17 cellular contexts compared by ENCODE assay signal in the genomic region with DNA sequence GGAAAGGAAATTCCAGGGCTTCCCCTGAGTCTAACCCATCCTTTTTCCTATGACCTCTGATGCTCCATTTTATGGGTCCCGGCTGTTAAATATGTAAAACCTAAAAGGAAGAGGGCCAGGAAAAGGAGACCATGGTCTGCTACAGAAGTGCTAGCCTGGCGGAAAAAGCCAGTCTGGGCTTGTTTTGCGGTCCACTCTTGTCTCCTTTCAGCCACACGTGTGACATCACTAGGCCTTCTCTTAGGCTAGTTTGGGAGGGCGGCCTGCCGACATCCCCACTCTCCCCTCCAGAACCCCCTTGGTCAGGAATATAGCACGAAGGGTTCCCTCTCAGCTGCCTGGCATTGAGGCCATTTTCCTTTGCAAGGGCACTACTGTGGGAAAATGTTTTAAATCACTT.
A peak's percentile ranks its signal among the peaks of the same experiment; 100 is the strongest.
DNase-seq lines count a peak whose midpoint lies in the region; ATAC-seq and TF ChIP-seq lines count a peak whose summit lies in the region.
"Had no signal": no experiment of that assay in that cellular context is flagged by ENCODE, and none has a peak within 500 bp of the region (broad histone marks: within the 10 kb centered on the region; RNA-seq: fewer than 3 reads in every experiment).

No MANE protein-coding gene starts in this region.

- H3K79me1 ChIP-seq in IMR-90 (ENCODE audit: low read depth in 1 of 2, low read length in 2 of 2), result peaks cover 52 to 84% of the 10 kb centered on the region in 2 experiments

- peak overlapping the region; percentile 68; the same call in 1 of the 2 replicates for H3K14ac ChIP-seq in IMR-90 (replicated peaks; ENCODE audit: low read depth, low read length)

- peaks cover 7% of the 10 kb centered on the region for H3F3A ChIP-seq in smooth muscle cell (ENCODE audit: low read depth)

- H3K9ac ChIP-seq in IMR-90 (ENCODE audit: low read depth, low read length) (no peak overlapping the region), adipocyte (ENCODE audit: low read length) (peak overlapping the region; percentile 4), smooth muscle cell (ENCODE audit: low read depth) (no peak overlapping the region)
- H3K9ac ChIP-seq: neural progenitor cell had no signal

- dilution Hi-C loops in IMR-90 (cut with HindIII; ENCODE audit: low sequenced_read_pairs, unreplicated experiment), result no loop called here

- TF ChIP-seq POLR2A in IMR-90 (IDR thresholded peaks at IDR 0.05; ENCODE audit: low read depth, low read length), result no peak

- peaks cover 37% of the 10 kb centered on the region for H3K9me1 ChIP-seq in IMR-90 (ENCODE audit: insufficient read depth, low read length)

- POLR2A ChIA-PET in IMR-90 (lab: Charles Lee; ENCODE audit: unreplicated experiment), result no interaction called here

- H2BK120ac ChIP-seq in IMR-90 (ENCODE audit: low read depth, low read length), result no peak overlapping the region

- no peak overlapping the region for H2BK5ac ChIP-seq in IMR-90 (ENCODE audit: low read depth, low read length, poor library complexity, severe bottlenecking)

- CTCF ChIA-PET in IMR-90 (lab: Yijun Ruan, JAX), result no interaction called here

- H3K56ac ChIP-seq in IMR-90 (ENCODE audit: extremely low read depth, insufficient read depth, low read length), result no peak overlapping the region

- DNase-seq in IMR-90, result no peak
- no peak for DNase-seq in adipocyte (ENCODE audit: low read depth)
- DNase-seq in left kidney (ENCODE audit: low read depth, low spot score), result peak; percentile 29
- no peak for DNase-seq in smooth muscle cell (lab: John Stamatoyannopoulos, UW; ENCODE audit: unreplicated experiment)
- DNase-seq in activated CD4-positive, CD25-positive, alpha-beta regulatory T cell treated with anti-CD3 and anti-CD28 coated beads, Interleukin-2, amount 50 U/mL, for 72 hours, result no peak
- DNase-seq in ureter (ENCODE audit: low spot score), result no peak
- no peak for DNase-seq in kidney tubule cell (ENCODE audit: low spot score)
- DNase-seq: activated T-cell treated with anti-CD3 and anti-CD28 coated beads for 4 hours, cerebellar nuclear complex, erythroblast, hippocampal formation, NCI-H1436 treated with DMSO at 0.1 percent for 48 hours, T-helper 1 cell had no signal

- no peak overlapping the region for H3K23ac ChIP-seq in IMR-90 (ENCODE audit: low read depth, low read length)

- H3K4me1 ChIP-seq in IMR-90 (ENCODE audit: control insufficient read depth, insufficient read depth, low read length), result peaks cover 26% of the 10 kb centered on the region
- peaks cover 38% of the 10 kb centered on the region for H3K4me1 ChIP-seq in adipocyte (ENCODE audit: control insufficient read depth, insufficient read depth, low read length)
- peaks cover 16% of the 10 kb centered on the region for H3K4me1 ChIP-seq in smooth muscle cell (ENCODE audit: low read depth)

- no peak for TF ChIP-seq CTCF in IMR-90 (conservative IDR thresholded peaks at IDR 0.05; ENCODE audit: low read depth, low read length)
- TF ChIP-seq CTCF in smooth muscle cell (IDR thresholded peaks at IDR 0.05; ENCODE audit: borderline replicate concordance, insufficient read depth, poor library complexity, severe bottlenecking), result no peak

- H3K4me2 ChIP-seq in IMR-90 (ENCODE audit: low read depth, low read length) (no peak overlapping the region), smooth muscle cell (peak overlapping the region; percentile 5)
- H3K4me2 ChIP-seq: neural progenitor cell had no signal

- TF ChIP-seq RAD21 in IMR-90 (IDR thresholded peaks at IDR 0.05; ENCODE audit: low read length), result no peak

- no peak overlapping the region for H4K5ac ChIP-seq in IMR-90 (ENCODE audit: low read depth, low read length)

- no peak overlapping the region; a peak in 1 of 4 replicates for H4K8ac ChIP-seq in IMR-90 (ENCODE audit: low read depth in 2 of 2, low read length in 2 of 2)

- no peak overlapping the region for H3K18ac ChIP-seq in IMR-90 (ENCODE audit: low read depth, low read length)

- H2AK9ac ChIP-seq in IMR-90 (replicated peaks; ENCODE audit: low read depth, low read length, poor library complexity), result no peak overlapping the region

- peaks cover 8% of the 10 kb centered on the region for H3K79me2 ChIP-seq in smooth muscle cell (ENCODE audit: low read depth)

- H3K27me3 ChIP-seq in IMR-90 (ENCODE audit: control insufficient read depth, insufficient read depth, low read length), result no peaks in the 10 kb centered on the region
- no peaks in the 10 kb centered on the region for H3K27me3 ChIP-seq in adipocyte (replicated peaks; ENCODE audit: control insufficient read depth, insufficient read depth, low read length)
- H3K27me3 ChIP-seq in smooth muscle cell (ENCODE audit: low read depth), result peaks cover 4% of the 10 kb centered on the region
- H3K27me3 ChIP-seq: neural progenitor cell had no signal

- no peak overlapping the region for H2BK20ac ChIP-seq in IMR-90 (ENCODE audit: low read depth, low read length)

- ATAC-seq in IMR-90 (ENCODE audit: low read depth), result no peak
- ATAC-seq: activated CD4-positive, CD25-positive, alpha-beta regulatory T cell treated with anti-CD3 and anti-CD28 coated beads, Interleukin-2, amount 50 U/mL, for 24 hours; HCT116; Panc1 had no signal

- no peak overlapping the region for H2BK15ac ChIP-seq in IMR-90 (ENCODE audit: low read depth, low read length)

- H3K4ac ChIP-seq in IMR-90 (ENCODE audit: low read depth, low read length), result 0 out of 2 replicates have a peak overlapping the region, but pooled peaks have one; percentile 5

- H3K9me3 ChIP-seq in IMR-90 (ENCODE audit: control insufficient read depth, insufficient read depth, low read length), result no peaks in the 10 kb centered on the region
- no peaks in the 10 kb centered on the region for H3K9me3 ChIP-seq in adipocyte (ENCODE audit: control insufficient read depth, low read length)
- H3K9me3 ChIP-seq in smooth muscle cell (replicated peaks; ENCODE audit: low read depth), result no peaks in the 10 kb centered on the region

- H3K27ac ChIP-seq in IMR-90 (ENCODE audit: insufficient read depth, low read length) (no peak overlapping the region), smooth muscle cell (ENCODE audit: low read depth) (peak overlapping the region; percentile 64)
- H3K27ac ChIP-seq: neural progenitor cell had no signal

- no peak overlapping the region for H4K91ac ChIP-seq in IMR-90 (ENCODE audit: insufficient read depth, low read depth, low read length)

- H4K20me1 ChIP-seq in IMR-90 (ENCODE audit: insufficient read depth, low read length), result peaks cover 16% of the 10 kb centered on the region
- peaks cover 9% of the 10 kb centered on the region for H4K20me1 ChIP-seq in smooth muscle cell (ENCODE audit: low read depth)

- 100% methylated on average over 1 of the region's 7 CpGs; no CpG with 5 or more reads in 1 of the 2 experiments for WGBS in IMR-90 (ENCODE audit: extremely low coverage in 2 of 2, insufficient read length in 1 of 2), 2 experiments
- 54% methylated on average over 7 of the region's 7 CpGs for WGBS in smooth muscle cell (ENCODE audit: low lambda C conversion rate)

- H3K36me3 ChIP-seq in IMR-90 (ENCODE audit: control insufficient read depth, insufficient read depth, low read length), result no peaks in the 10 kb centered on the region
- no peaks in the 10 kb centered on the region for H3K36me3 ChIP-seq in adipocyte (ENCODE audit: control insufficient read depth, insufficient read depth, low read length, severe bottlenecking)
- H3K36me3 ChIP-seq in smooth muscle cell (ENCODE audit: low read depth), result no peaks in the 10 kb centered on the region
- H3K36me3 ChIP-seq: neural progenitor cell had no signal

- in situ Hi-C loops in IMR-90 (cut with MboI; ENCODE audit: low sequenced_read_pairs), result no loop called here

- no TSS peak for BruUV-seq in IMR-90 (replicated peaks; lab: Mats Ljungman, UMichigan)

- H3K4me3 ChIP-seq in IMR-90 (ENCODE audit: insufficient read depth, low read depth, low read length) (no peak overlapping the region), adipocyte (ENCODE audit: low read length) (peak overlapping the region; percentile 48), smooth muscle cell (no peak overlapping the region)
- H3K4me3 ChIP-seq: neural progenitor cell had no signal

- H2AFZ ChIP-seq in IMR-90 (replicated peaks; ENCODE audit: low read length, poor library complexity), result no peak overlapping the region
- H2AFZ ChIP-seq in smooth muscle cell (ENCODE audit: low read depth), result no peak overlapping the region
- H2AFZ ChIP-seq: neural progenitor cell had no signal

- peak overlapping the region; percentile 7; the same call in 1 of the 2 replicates for H2AK5ac ChIP-seq in IMR-90 (ENCODE audit: low read depth, low read length)

- intact Hi-C loops in IMR-90 (cut with micrococcal nuclease), result no loop called here

TF ChIP-seq in IMR-90, 13 proteins besides CTCF, POLR2A, EP300 and RAD21:
- no peak for TF ChIP-seq BHLHE40 (IDR thresholded peaks at IDR 0.05; ENCODE audit: low read depth, low read length)
- no peak for TF ChIP-seq MAFK (IDR thresholded peaks at IDR 0.05; ENCODE audit: low read depth, low read length)
- TF ChIP-seq USF2 (IDR thresholded peaks at IDR 0.05; ENCODE audit: low read depth, low read length), result no peak
